ENCODE assay signal across 1 cellular context in the genomic region with DNA sequence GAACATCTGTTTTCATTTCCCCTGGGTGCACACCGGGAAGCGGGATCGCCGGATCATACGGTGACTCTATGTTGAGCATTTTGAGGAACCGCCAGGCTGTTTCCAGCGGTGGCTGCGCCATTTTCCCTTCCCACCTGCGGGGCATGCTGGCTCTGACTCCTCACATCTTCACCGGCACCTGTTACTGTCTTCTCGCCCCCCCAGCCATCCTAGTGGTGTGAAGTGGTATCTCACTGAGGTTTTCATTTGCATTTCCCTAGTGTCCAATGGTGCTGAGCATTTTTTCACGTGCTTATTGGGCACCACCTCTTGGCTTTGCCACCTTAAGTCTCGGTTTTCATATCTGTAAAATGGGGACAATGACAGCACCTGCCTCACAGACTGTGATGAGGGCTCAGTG.
TF ChIP-seq lines count a peak whose summit lies in the region.

No MANE protein-coding gene starts in this region.

TF ChIP-seq in SK-N-SH treated with all-trans-retinoic acid at 6 μM for 48 hours, 23 proteins besides CTCF, POLR2A, EP300 and RAD21 (continued from another document):
- TF ChIP-seq ZNF70 (CRISPR knock-in tag; IDR thresholded peaks at IDR 0.05) (no peak), TCF4 (CRISPR knock-in tag; IDR thresholded peaks at IDR 0.05; ENCODE audit: borderline replicate concordance) (no peak), CSDC2 (CRISPR knock-in tag; IDR thresholded peaks at IDR 0.05) (no peak), BACH2 (CRISPR knock-in tag; IDR thresholded peaks at IDR 0.05; ENCODE audit: borderline replicate concordance) (no peak), POU6F1 (CRISPR knock-in tag; IDR thresholded peaks at IDR 0.05; ENCODE audit: borderline replicate concordance, low read depth) (no peak), ISL1 (CRISPR knock-in tag; IDR thresholded peaks at IDR 0.05) (no peak), GLIS3 (CRISPR knock-in tag; IDR thresholded peaks at IDR 0.05) (no peak), CREB5 (CRISPR knock-in tag; IDR thresholded peaks at IDR 0.05; ENCODE audit: low read depth) (no peak), TOX (CRISPR knock-in tag; IDR thresholded peaks at IDR 0.05; ENCODE audit: borderline replicate concordance) (no peak), ZNF565 (CRISPR knock-in tag; conservative IDR thresholded peaks at IDR 0.05; ENCODE audit: low read depth) (no peak), PPARA (CRISPR knock-in tag; IDR thresholded peaks at IDR 0.05; ENCODE audit: borderline replicate concordance) (no peak), ZFP30 (CRISPR knock-in tag; IDR thresholded peaks at IDR 0.05) (no peak), ZFP3 (CRISPR knock-in tag; IDR thresholded peaks at IDR 0.05) (no peak), RARB (CRISPR knock-in tag; IDR thresholded peaks at IDR 0.05) (no peak), ARNTL (CRISPR knock-in tag; IDR thresholded peaks at IDR 0.05; ENCODE audit: borderline replicate concordance, low read depth) (no peak)
